Comparison of ENCODE assay signal across 20 cellular contexts in the genomic region with DNA sequence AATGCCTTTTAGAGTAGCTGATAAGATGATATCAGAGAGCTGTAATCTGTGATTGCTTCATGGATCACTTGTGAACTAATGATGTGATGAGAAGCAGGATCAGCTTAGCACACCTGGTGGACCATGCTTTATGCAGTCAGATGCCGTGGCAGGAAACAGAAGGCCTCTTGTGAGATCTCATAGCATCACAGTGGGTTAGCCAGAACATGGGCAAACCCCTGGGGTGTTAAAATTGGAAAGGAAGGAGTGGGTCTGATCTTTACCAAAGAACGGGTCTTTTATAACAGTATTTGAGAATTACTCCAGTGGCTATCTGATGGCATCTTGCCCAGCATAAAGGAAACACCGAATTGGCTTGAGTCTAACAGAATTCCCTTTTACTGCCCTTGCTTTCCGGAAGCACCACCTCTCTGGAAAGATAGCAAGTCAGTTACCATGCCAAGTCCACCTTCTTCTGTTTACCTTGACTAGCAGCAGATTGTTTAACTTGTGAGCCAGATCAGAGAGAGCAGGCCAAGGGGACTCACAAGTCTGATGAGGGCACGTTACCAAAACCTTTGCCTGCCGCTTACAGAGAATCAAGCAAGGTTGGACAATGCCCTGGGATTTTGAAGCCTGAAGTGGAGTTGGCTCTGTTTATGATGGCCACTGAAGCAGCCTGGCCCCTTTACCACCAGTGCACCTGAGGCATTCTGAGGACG. TPM values are rescaled to one million over a fixed set of nuclear protein-coding genes. Genes with fewer than 3 reads are reported as not detected.
DNase-seq lines count a peak whose midpoint lies in the region; ATAC-seq and TF ChIP-seq lines count a peak whose summit lies in the region.
"Had no signal": no experiment of that assay in that cellular context is flagged by ENCODE, and none has a peak within 500 bp of the region (broad histone marks: within the 10 kb centered on the region; RNA-seq: fewer than 3 reads in every experiment).

No MANE protein-coding gene starts in this region.

- intact Hi-C loops in colonic mucosa (cut with DNase I): no loop called here

- H3K36me3 ChIP-seq in colonic mucosa: no peaks in the 10 kb centered on the region
- H3K36me3 ChIP-seq: thoracic aorta had no signal

- H3K4me1 ChIP-seq in colonic mucosa: no peaks in the 10 kb centered on the region
- H3K4me1 ChIP-seq: parathyroid adenoma had no signal

- no peaks in the 10 kb centered on the region for H3K27me3 ChIP-seq in colonic mucosa

- DNase-seq in LNCaP clone FGC (ENCODE audit: low read depth) (peak; percentile 100), colonic mucosa (peak; percentile 71), mucosa of gallbladder (ENCODE audit: low spot score) (peak; percentile 55), GM13977 (ENCODE audit: low spot score) (no peak)
- no peak for DNase-seq in activated CD4-positive, alpha-beta T cell treated with anti-CD3 and anti-CD28 coated beads for 4 hours
- DNase-seq: activated CD4-positive, alpha-beta memory T cell treated with anti-CD3 and anti-CD28 coated beads, Interleukin-2, amount 10 ng/mL, durations not matched to agents 7 days and 5 days; activated naive CD8-positive, alpha-beta T cell treated with anti-CD3 and anti-CD28 coated beads, Interleukin-2, amount 10 ng/mL, durations not matched to agents 7 days and 5 days; activated T-cell treated with anti-CD3 and anti-CD28 coated beads, Interleukin-2, amount 50 U/mL, for 48 hours; CD4-positive, alpha-beta memory T cell; EL; hypothalamus; kidney glomerular epithelial cell; NCI-H1436 treated with DMSO at 0.1 percent for 48 hours; NCI-H226; stimulated activated CD4-positive, alpha-beta T cell treated with anti-CD3 and anti-CD28 coated beads, Interleukin-4, amount 100 ng/mL, for 24 hours had no signal

- in situ Hi-C loops in GM13977 (cut with MboI; ENCODE audit: low pct_unique_long_range_greater_than_20kb, low sequenced_read_pairs, unreplicated experiment): no loop called here

- ATAC-seq in HG03457 (IDR thresholded peaks at IDR 0.05; ENCODE audit: unreplicated experiment) (no peak), HG03108 (IDR thresholded peaks at IDR 0.05; ENCODE audit: unreplicated experiment) (no peak)

- H3K27ac ChIP-seq in 22Rv1: peak overlapping the region; percentile 86
- no peak overlapping the region for H3K27ac ChIP-seq in colonic mucosa
- H3K27ac ChIP-seq: parathyroid adenoma had no signal

- no peaks in the 10 kb centered on the region for H3K9me3 ChIP-seq in colonic mucosa
- H3K9me3 ChIP-seq: thoracic aorta had no signal

- H3K4me3 ChIP-seq in LNCaP clone FGC (ENCODE audit: low read depth, low read length) (no peak overlapping the region), colonic mucosa (no peak overlapping the region)
- H3K4me3 ChIP-seq: thoracic aorta had no signal

- no peak overlapping the region for H3K9ac ChIP-seq in colonic mucosa (ENCODE audit: low read depth in 2 of 2, low read length in 2 of 2)
- H3K9ac ChIP-seq: parathyroid adenoma had no signal

- TF ChIP-seq CTCF in 22Rv1 (IDR thresholded peaks at IDR 0.05): no peak
- no peak for TF ChIP-seq CTCF in LNCaP clone FGC (IDR thresholded peaks at IDR 0.05; ENCODE audit: control insufficient read depth, extremely low read depth, insufficient read depth)
- TF ChIP-seq CTCF in colonic mucosa (IDR thresholded peaks at IDR 0.05): no peak
- no peak for TF ChIP-seq CTCF in GM13977 (IDR thresholded peaks at IDR 0.05; ENCODE audit: extremely low read depth, insufficient read depth, missing control alignments)

RNA-seq across cellular contexts. Expression of a gene that starts 20.9 kb away (rescaled TPM):
- total RNA-seq in colonic mucosa (10 to 100 TPM; 24.8 to 37.6 TPM), mucosa of gallbladder (50.5 TPM)

RNA-seq across cellular contexts. Expression of a gene that starts 31.8 kb away (rescaled TPM):
- total RNA-seq in colonic mucosa (10 to 100 TPM; 23.4 to 36.9 TPM), mucosa of gallbladder (50.0 TPM)

Comparison
In these comparisons a context has a peak if more than half of its experiments do, and no peak if none do; other contexts are left out.
1. DNase-seq: peak in LNCaP clone FGC (single experiment), colonic mucosa (single experiment) and mucosa of gallbladder (single experiment); none in activated CD4-positive, alpha-beta T cell treated with anti-CD3 and anti-CD28 coated beads for 4 hours (0 of 2) and GM13977 (single experiment).